In genomic region chr6:79969784-79970183, GRCh38 we compare ENCODE assay signal across 9 cellular contexts.
"Had no signal": no experiment of that assay in that cellular context is flagged by ENCODE, and none has a peak within 500 bp of the region (broad histone marks: within the 10 kb centered on the region; RNA-seq: fewer than 3 reads in every experiment).

No MANE protein-coding gene starts in this region.

- H3K27ac ChIP-seq: GM23248 had no signal

- H3K27ac Mint-ChIP-seq: GM23338, H9, HFFc6 had no signal

- H3K4me3 ChIP-seq: GM23248, GM23338, HAP-1 had no signal

- DNase-seq: GM23248, GOT3, H7, H9, HFFc6 had no signal

- FAIRE-seq: H54 had no signal

- H3K4me2 ChIP-seq: GM23338 had no signal

- H3K9me3 Mint-ChIP-seq: HFFc6 had no signal

- H3K4me1 ChIP-seq: HAP-1 had no signal

- H2AFZ ChIP-seq: GM23248, GM23338 had no signal

- ATAC-seq: GM23338, HCT116 had no signal

- H3K36me3 ChIP-seq: HAP-1 had no signal

- H3K4me3 Mint-ChIP-seq: GM23338, H9, HFFc6 had no signal

- H3K9ac ChIP-seq: GM23248 had no signal

- H3K4me1 Mint-ChIP-seq: GM23338 had no signal
